39 cellular contexts compared by ENCODE assay signal in the genomic region with DNA sequence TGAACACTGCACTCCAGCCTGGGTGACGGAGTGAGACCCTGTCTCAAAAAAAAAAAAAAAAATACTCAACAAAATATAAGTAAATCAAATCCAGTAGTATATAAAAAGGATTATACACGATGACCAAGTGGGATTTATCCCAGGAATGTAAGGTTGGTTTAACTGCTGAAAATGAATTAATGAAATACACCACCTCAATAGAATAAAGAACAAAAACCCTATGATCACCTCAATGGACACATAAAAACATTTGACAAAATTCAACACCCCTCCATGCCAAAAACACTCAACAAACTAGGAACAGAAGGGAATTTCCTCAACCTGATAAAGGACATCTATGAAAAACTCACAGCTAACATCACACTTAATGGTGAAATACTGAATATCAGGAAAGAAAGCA.
"Had no signal": no experiment of that assay in that cellular context is flagged by ENCODE, and none has a peak within 500 bp of the region (broad histone marks: within the 10 kb centered on the region; RNA-seq: fewer than 3 reads in every experiment).

No MANE protein-coding gene starts in this region.

- H3K9me3 ChIP-seq: ascending aorta, body of pancreas, breast epithelium had no signal

- ATAC-seq: activated naive CD4-positive, alpha-beta T cell treated with anti-CD3 and anti-CD28 coated beads, Interleukin-2, amount 50 U/mL, for 72 hours; activated naive CD8-positive, alpha-beta T cell treated with anti-CD3 and anti-CD28 coated beads, Interleukin-2, amount 50 U/mL, for 24 hours; activated T-cell treated with anti-CD3 and anti-CD28 coated beads, Interleukin-2, amount 50 U/mL, for 4 hours; activated T-cell treated with anti-CD3 and anti-CD28 coated beads, Interleukin-2, amount 50 U/mL, for 72 hours; activated T-helper 17 cell treated with anti-CD3 and anti-CD28 coated beads, Interleukin-2, amount 50 U/mL, for 72 hours; body of pancreas had no signal

- H3K27ac ChIP-seq: adrenal gland, ascending aorta, body of pancreas, brain microvascular endothelial cell, breast epithelium, cardiac muscle cell had no signal

- FAIRE-seq: bronchial epithelial cell, colon had no signal

- H3K27me3 Mint-ChIP-seq: activated naive CD4-positive, alpha-beta T cell treated with anti-CD3 and anti-CD28 coated beads, Interleukin-2, amount 10 ng/mL, durations not matched to agents 7 days and 5 days; activated naive CD4-positive, alpha-beta T cell treated with anti-CD3 and anti-CD28 coated beads, Interleukin-2, amount 50 U/mL, for 24 hours; activated naive CD8-positive, alpha-beta T cell; activated naive CD8-positive, alpha-beta T cell treated with anti-CD3 and anti-CD28 coated beads for 36 hours; activated naive CD8-positive, alpha-beta T cell treated with anti-CD3 and anti-CD28 coated beads, Interleukin-2, amount 50 U/mL, for 24 hours; activated T-cell treated with anti-CD3 and anti-CD28 coated beads, Interleukin-2, amount 50 U/mL, for 24 hours; activated T-helper 17 cell treated with anti-CD3 and anti-CD28 coated beads, Interleukin-2, amount 50 U/mL, for 72 hours; brain; central memory CD8-positive, alpha-beta T cell had no signal

- H3K27me3 ChIP-seq: adrenal gland, ascending aorta, body of pancreas, brain microvascular endothelial cell, breast epithelium had no signal

- H3K4me3 Mint-ChIP-seq: activated naive CD4-positive, alpha-beta T cell treated with anti-CD3 and anti-CD28 coated beads for 36 hours; activated naive CD4-positive, alpha-beta T cell treated with anti-CD3 and anti-CD28 coated beads, Interleukin-2, amount 10 ng/mL, durations not matched to agents 7 days and 5 days; activated naive CD4-positive, alpha-beta T cell treated with anti-CD3 and anti-CD28 coated beads, Interleukin-2, amount 50 U/mL, for 24 hours; activated naive CD8-positive, alpha-beta T cell; activated naive CD8-positive, alpha-beta T cell treated with anti-CD3 and anti-CD28 coated beads for 36 hours; activated naive CD8-positive, alpha-beta T cell treated with anti-CD3 and anti-CD28 coated beads, Interleukin-2, amount 10 ng/mL, durations not matched to agents 7 days and 5 days; activated naive CD8-positive, alpha-beta T cell treated with anti-CD3 and anti-CD28 coated beads, Interleukin-2, amount 50 U/mL, for 24 hours; activated T-cell treated with anti-CD3 and anti-CD28 coated beads, Interleukin-2, amount 50 U/mL, for 24 hours; activated T-cell treated with anti-CD3 and anti-CD28 coated beads, Interleukin-2, amount 50 U/mL, for 4 hours; activated T-cell treated with anti-CD3 and anti-CD28 coated beads, Interleukin-2, amount 50 U/mL, for 72 hours; activated T-helper 1 cell treated with anti-CD3 and anti-CD28 coated beads, Interleukin-12 subunit alpha, Interleukin-12 subunit beta, Interleukin-2, Interleukin-4 antibody, amounts not matched to agents 30 ng/mL and 10 ng/mL and 1 ng/mL, durations not matched to agents 14 hours and 24 hours and 36 hours; activated T-helper 17 cell treated with anti-CD3 and anti-CD28 coated beads, Interleukin-2, amount 50 U/mL, for 72 hours; central memory CD8-positive, alpha-beta T cell had no signal

- H3K36me3 ChIP-seq: breast epithelium had no signal

- H3K4me3 ChIP-seq: adrenal gland, ascending aorta, body of pancreas, breast epithelium, cardiac muscle cell had no signal

- DNase-seq: activated effector memory CD4-positive, alpha-beta T cell treated with anti-CD3 and anti-CD28 coated beads, Interleukin-2, amount 50 U/mL, for 16 hours; activated effector memory CD4-positive, alpha-beta T cell treated with Interleukin-2 at 50 U/mL for 16 hours; activated gamma-delta T cell; activated gamma-delta T cell treated with Interleukin-2 at 50 U/mL for 16 hours; activated naive CD4-positive, alpha-beta T cell; activated naive CD4-positive, alpha-beta T cell treated with anti-CD3 and anti-CD28 coated beads for 36 hours; activated naive CD4-positive, alpha-beta T cell treated with anti-CD3 and anti-CD28 coated beads, Interleukin-2, amount 10 ng/mL, durations not matched to agents 7 days and 5 days; activated naive CD4-positive, alpha-beta T cell treated with anti-CD3 and anti-CD28 coated beads, Interleukin-2, amount 50 U/mL, for 16 hours; activated naive CD4-positive, alpha-beta T cell treated with Interleukin-2 at 50 U/mL for 16 hours; activated naive CD8-positive, alpha-beta T cell treated with anti-CD3 and anti-CD28 coated beads for 36 hours; activated naive CD8-positive, alpha-beta T cell treated with anti-CD3 and anti-CD28 coated beads, Interleukin-2, amount 10 ng/mL, durations not matched to agents 7 days and 5 days; activated naive CD8-positive, alpha-beta T cell treated with anti-CD3 and anti-CD28 coated beads, Interleukin-2, amount 50 U/mL, for 24 hours; activated T-cell treated with anti-CD3 and anti-CD28 coated beads, Interleukin-2, amount 50 U/mL, for 24 hours; activated T-cell treated with anti-CD3 and anti-CD28 coated beads, Interleukin-2, amount 50 U/mL, for 4 hours; activated T-cell treated with anti-CD3 and anti-CD28 coated beads, Interleukin-2, amount 50 U/mL, for 48 hours; activated T-cell treated with anti-CD3 and anti-CD28 coated beads, Interleukin-2, amount 50 U/mL, for 72 hours; adrenal gland; amniotic stem cell; amygdala; anterior cingulate cortex; aorta; body of pancreas; brain microvascular endothelial cell; caudate nucleus; central memory CD4-positive, alpha-beta T cell; cerebellar nuclear complex had no signal

- H3K9me3 Mint-ChIP-seq: activated naive CD4-positive, alpha-beta T cell treated with anti-CD3 and anti-CD28 coated beads for 36 hours; activated naive CD4-positive, alpha-beta T cell treated with anti-CD3 and anti-CD28 coated beads, Interleukin-2, amount 50 U/mL, for 24 hours; activated naive CD4-positive, alpha-beta T cell treated with anti-CD3 and anti-CD28 coated beads, Interleukin-2, amount 50 U/mL, for 72 hours; activated naive CD8-positive, alpha-beta T cell treated with anti-CD3 and anti-CD28 coated beads, Interleukin-2, amount 50 U/mL, for 24 hours; activated T-cell treated with anti-CD3 and anti-CD28 coated beads, Interleukin-2, amount 50 U/mL, for 24 hours; activated T-helper 17 cell treated with anti-CD3 and anti-CD28 coated beads, Interleukin-2, amount 50 U/mL, for 72 hours; activated T-helper 2 cell treated with anti-CD3 and anti-CD28 coated beads, Interferon-gamma antibody, Interleukin-2, Interleukin-4, amounts not matched to agents 10 μg/mL and 5 μg/mL and 100 μg/mL, durations not matched to agents 14 hours and 24 hours and 36 hours; central memory CD8-positive, alpha-beta T cell had no signal

- H3K4me1 ChIP-seq: breast epithelium had no signal

- H3K27ac Mint-ChIP-seq: activated naive CD4-positive, alpha-beta T cell treated with anti-CD3 and anti-CD28 coated beads for 36 hours; activated naive CD4-positive, alpha-beta T cell treated with anti-CD3 and anti-CD28 coated beads, Interleukin-2, amount 10 ng/mL, durations not matched to agents 7 days and 5 days; activated naive CD4-positive, alpha-beta T cell treated with anti-CD3 and anti-CD28 coated beads, Interleukin-2, amount 50 U/mL, for 24 hours; activated naive CD4-positive, alpha-beta T cell treated with anti-CD3 and anti-CD28 coated beads, Interleukin-2, amount 50 U/mL, for 72 hours; activated naive CD8-positive, alpha-beta T cell; activated naive CD8-positive, alpha-beta T cell treated with anti-CD3 and anti-CD28 coated beads for 36 hours; activated naive CD8-positive, alpha-beta T cell treated with anti-CD3 and anti-CD28 coated beads, Interleukin-2, amount 10 ng/mL, durations not matched to agents 7 days and 5 days; activated naive CD8-positive, alpha-beta T cell treated with anti-CD3 and anti-CD28 coated beads, Interleukin-2, amount 50 U/mL, for 24 hours; activated T-cell treated with anti-CD3 and anti-CD28 coated beads, Interleukin-2, amount 50 U/mL, for 24 hours; activated T-cell treated with anti-CD3 and anti-CD28 coated beads, Interleukin-2, amount 50 U/mL, for 72 hours; activated T-helper 1 cell treated with anti-CD3 and anti-CD28 coated beads, Interleukin-12 subunit alpha, Interleukin-12 subunit beta, Interleukin-2, Interleukin-4 antibody, amounts not matched to agents 30 ng/mL and 10 ng/mL and 1 ng/mL, durations not matched to agents 14 hours and 24 hours and 36 hours; activated T-helper 17 cell treated with anti-CD3 and anti-CD28 coated beads, Interleukin-2, amount 50 U/mL, for 72 hours; activated T-helper 2 cell treated with anti-CD3 and anti-CD28 coated beads, Interferon-gamma antibody, Interleukin-2, Interleukin-4, amounts not matched to agents 10 μg/mL and 5 μg/mL and 100 μg/mL, durations not matched to agents 14 hours and 24 hours and 36 hours; brain had no signal
